Comparison of ENCODE assay signal across 11 cellular contexts in genomic region chr1:52629021-52629643, GRCh38. TPM values are rescaled to one million over a fixed set of nuclear protein-coding genes. Genes with fewer than 3 reads are reported as not detected.
DNase-seq lines count a peak whose midpoint lies in the region; ATAC-seq lines count a peak whose summit lies in the region.
"Had no signal": no experiment of that assay in that cellular context is flagged by ENCODE, and none has a peak within 500 bp of the region (broad histone marks: within the 10 kb centered on the region; RNA-seq: fewer than 3 reads in every experiment).

No MANE protein-coding gene starts in this region.

- H3K27ac ChIP-seq in SJSA1: peak overlapping the region; percentile 43

- intact Hi-C loops in head of caudate nucleus (cut with DNase I): no loop called here

- no peaks in the 10 kb centered on the region for H3K36me3 ChIP-seq in SJSA1

- peak; percentile 23 for DNase-seq in DMS79 (lab: John Stamatoyannopoulos, UW)
- peak; percentile 88 to 97 for DNase-seq in SJSA1 (ENCODE audit: low read depth in 1 of 2, low spot score in 2 of 2)
- peak; percentile 17 to 76 (median 54) for DNase-seq in head of caudate nucleus
- DNase-seq in putamen (ENCODE audit: low spot score): peak; percentile 31
- DNase-seq in RKO (ENCODE audit: low spot score): no peak
- DNase-seq in NK-92 treated with Interleukin-12 subunit alpha and Interleukin-12 subunit beta, amount 100 ng/mL, for 24 hours (lab: John Stamatoyannopoulos, UW): no peak
- no peak for DNase-seq in dermis blood vessel endothelial cell
- DNase-seq: activated CD4-positive, alpha-beta T cell treated with anti-CD3 and anti-CD28 coated beads, Interleukin-2, amount 50 U/mL, for 1 hour; left cardiac atrium had no signal

- no peak for ATAC-seq in GM18502 (IDR thresholded peaks at IDR 0.05; ENCODE audit: poor library complexity, unreplicated experiment)
- ATAC-seq: left cardiac atrium, Right ventricle myocardium inferior had no signal

- 0 out of 2 replicates have a peak overlapping the region, but pooled peaks have one; percentile 0 for H3K4me3 ChIP-seq in SJSA1

- H3K9me3 ChIP-seq in SJSA1 (replicated peaks): no peaks in the 10 kb centered on the region

- peaks cover 48% of the 10 kb centered on the region for H3K4me1 ChIP-seq in SJSA1 (replicated peaks)

- H3K27me3 ChIP-seq in SJSA1 (replicated peaks): no peaks in the 10 kb centered on the region

RNA-seq across cellular contexts. Expression of gene SHISAL2A, which starts 3.8 kb away (rescaled TPM):
- not detected in 2 replicates for total RNA-seq in SJSA1 (2014; rRNA removed; shearing (Covaris generic))
- total RNA-seq in dermis blood vessel endothelial cell: not detected in 2 replicates
- total RNA-seq: Right ventricle myocardium inferior had no signal

RNA-seq across cellular contexts. Expression of gene GPX7, which starts 27.0 kb away (rescaled TPM):
- 22.6 and 57.5 TPM in 2 replicates for total RNA-seq in SJSA1 (2014; rRNA removed; shearing (Covaris generic))
- 7.1 and 24.3 TPM in 2 replicates for total RNA-seq in dermis blood vessel endothelial cell

Comparison
In these comparisons a context has a peak if more than half of its experiments do, and no peak if none do; other contexts are left out.
1. DNase-seq: peak in DMS79 (single experiment), SJSA1 (2 of 2), head of caudate nucleus (42 of 42) and putamen (single experiment); none in RKO (single experiment), NK-92 treated with Interleukin-12 subunit alpha and Interleukin-12 subunit beta, amount 100 ng/mL, for 24 hours (single experiment) and dermis blood vessel endothelial cell (single experiment).